Comparison of ENCODE assay signal across 25 cellular contexts in genomic region chr1:73832276-73832825, GRCh38.
"Had no signal": no experiment of that assay in that cellular context is flagged by ENCODE, and none has a peak within 500 bp of the region (broad histone marks: within the 10 kb centered on the region; RNA-seq: fewer than 3 reads in every experiment).

No MANE protein-coding gene starts in this region.

- ATAC-seq: activated naive CD8-positive, alpha-beta T cell treated with anti-CD3 and anti-CD28 coated beads, Interleukin-2, amount 50 U/mL, for 24 hours; activated T-cell treated with anti-CD3 and anti-CD28 coated beads, Interleukin-2, amount 50 U/mL, for 4 hours; esophagus mucosa; gastrocnemius medialis; left ventricle myocardium superior; natural killer cell treated with Interleukin-12 subunit alpha and Interleukin-12 subunit beta and Interleukin-15 and Interleukin-18, amount 100 ng/mL, for 72 hours; psoas muscle; right cardiac atrium; stimulated activated naive CD8-positive, alpha-beta T cell treated with anti-CD3 and anti-CD28 coated beads, Interleukin-15, Interleukin-2, amounts not matched to agents 100 U/mL and 50 U/mL, for 24 hours; T-helper 17 cell; upper lobe of right lung had no signal

- H3K4me1 Mint-ChIP-seq: activated B cell treated with CpG ODN at 0.5 μM for 24 hours; activated naive CD8-positive, alpha-beta T cell treated with anti-CD3 and anti-CD28 coated beads, Interleukin-2, amount 50 U/mL, for 24 hours; T-helper 17 cell had no signal

- DNase-seq: activated B cell treated with CpG ODN at 0.5 μM for 24 hours; activated CD4-positive, alpha-beta T cell treated with anti-CD3 and anti-CD28 coated beads for 4 hours; activated CD4-positive, alpha-beta T cell treated with anti-CD3 and anti-CD28 coated beads, Interleukin-2, amount 50 U/mL, for 48 hours; activated CD8-positive, alpha-beta memory T cell treated with anti-CD3 and anti-CD28 coated beads, Interleukin-2, amount 50 U/mL, for 48 hours; activated effector memory CD4-positive, alpha-beta T cell treated with Interleukin-2 at 50 U/mL for 16 hours; activated naive CD4-positive, alpha-beta T cell treated with anti-CD3 and anti-CD28 coated beads for 36 hours; activated naive CD8-positive, alpha-beta T cell treated with anti-CD3 and anti-CD28 coated beads, Interleukin-2, amount 50 U/mL, for 24 hours; activated T-cell treated with anti-CD3 and anti-CD28 coated beads, Interleukin-2, amount 50 U/mL, for 4 hours; dermis blood vessel endothelial cell; effector CD8-positive, alpha-beta T cell; gastrocnemius medialis; left ventricle myocardium superior; mammary epithelial cell; ovary; psoas muscle; right cardiac atrium; stimulated activated CD4-positive, alpha-beta T cell treated with anti-CD3 and anti-CD28 coated beads, Interleukin-12 subunit alpha, Interleukin-12 subunit beta, amount 100 ng/mL, for 4 hours; stimulated activated CD4-positive, alpha-beta T cell treated with anti-CD3 and anti-CD28 coated beads, Interleukin-4, amount 100 ng/mL, for 4 hours; stimulated activated naive CD8-positive, alpha-beta T cell treated with anti-CD3 and anti-CD28 coated beads, Interleukin-15, Interleukin-2, amounts not matched to agents 100 U/mL and 50 U/mL, for 24 hours; T-helper 17 cell; thyroid gland; upper lobe of right lung had no signal

- H3K36me3 Mint-ChIP-seq: brain; natural killer cell treated with Interleukin-12 subunit alpha and Interleukin-12 subunit beta and Interleukin-15 and Interleukin-18, amount 100 ng/mL, for 72 hours had no signal

- H3K27ac Mint-ChIP-seq: activated B cell treated with CpG ODN at 0.5 μM for 24 hours; activated naive CD4-positive, alpha-beta T cell treated with anti-CD3 and anti-CD28 coated beads for 36 hours; activated naive CD8-positive, alpha-beta T cell treated with anti-CD3 and anti-CD28 coated beads, Interleukin-2, amount 50 U/mL, for 24 hours; natural killer cell treated with Interleukin-12 subunit alpha and Interleukin-12 subunit beta and Interleukin-15 and Interleukin-18, amount 100 ng/mL, for 72 hours; T-helper 17 cell had no signal

- H3K9me3 Mint-ChIP-seq: activated B cell treated with CpG ODN at 0.5 μM for 24 hours; activated naive CD4-positive, alpha-beta T cell treated with anti-CD3 and anti-CD28 coated beads for 36 hours; activated naive CD8-positive, alpha-beta T cell treated with anti-CD3 and anti-CD28 coated beads, Interleukin-2, amount 50 U/mL, for 24 hours; activated T-cell treated with anti-CD3 and anti-CD28 coated beads, Interleukin-2, amount 50 U/mL, for 4 hours; natural killer cell treated with Interleukin-12 subunit alpha and Interleukin-12 subunit beta and Interleukin-15 and Interleukin-18, amount 100 ng/mL, for 72 hours had no signal

- H3K4me3 Mint-ChIP-seq: activated B cell treated with CpG ODN at 0.5 μM for 24 hours; activated naive CD4-positive, alpha-beta T cell treated with anti-CD3 and anti-CD28 coated beads for 36 hours; activated naive CD8-positive, alpha-beta T cell treated with anti-CD3 and anti-CD28 coated beads, Interleukin-2, amount 50 U/mL, for 24 hours; activated T-cell treated with anti-CD3 and anti-CD28 coated beads, Interleukin-2, amount 50 U/mL, for 4 hours; brain; natural killer cell treated with Interleukin-12 subunit alpha and Interleukin-12 subunit beta and Interleukin-15 and Interleukin-18, amount 100 ng/mL, for 72 hours; T-helper 17 cell had no signal

- H3K27me3 Mint-ChIP-seq: activated B cell treated with CpG ODN at 0.5 μM for 24 hours; activated naive CD8-positive, alpha-beta T cell treated with anti-CD3 and anti-CD28 coated beads, Interleukin-2, amount 50 U/mL, for 24 hours; brain; natural killer cell treated with Interleukin-12 subunit alpha and Interleukin-12 subunit beta and Interleukin-15 and Interleukin-18, amount 100 ng/mL, for 72 hours; T-helper 17 cell had no signal
